ENCODE assay signal across 1 cellular context in genomic region chr13:112931028-112931934, GRCh38.
TF ChIP-seq lines count a peak whose summit lies in the region.

No MANE protein-coding gene starts in this region.

TF ChIP-seq in K562, 482 proteins besides CTCF, POLR2A, EP300 and RAD21 (continued from another document):
- TF ChIP-seq ZBTB40 (IDR thresholded peaks at IDR 0.05) (0 out of 2 replicates have a peak, but pooled peaks have one; percentile 41), ZBTB40 (CRISPR knock-in tag; IDR thresholded peaks at IDR 0.05) (no peak), ZNF717 (CRISPR knock-in tag; IDR thresholded peaks at IDR 0.05) (no peak), MNT (conservative IDR thresholded peaks at IDR 0.05) (peak; percentile 41 to 52; a peak in 3 of 4 replicates), ETV1 (tag; conservative IDR thresholded peaks at IDR 0.05; ENCODE audit: low read depth) (0 out of 2 replicates have a peak, but pooled peaks have one; percentile 36), PKNOX1 (IDR thresholded peaks at IDR 0.05) (0 out of 2 replicates have a peak, but pooled peaks have one; percentile 31), KLF1 (tag; IDR thresholded peaks at IDR 0.05) (no peak), CREB1 (IDR thresholded peaks at IDR 0.05) (peak; percentile 57; the same call in 1 of the 2 replicates), CREB1 (CRISPR knock-in tag; IDR thresholded peaks at IDR 0.05) (no peak), ATF1 (CRISPR knock-in tag; IDR thresholded peaks at IDR 0.05) (no peak), ATF1 (tag; IDR thresholded peaks at IDR 0.05) (0 out of 2 replicates have a peak, but pooled peaks have one; percentile 20), EGR1 (conservative IDR thresholded peaks at IDR 0.05) (no peak), RREB1 (CRISPR knock-in tag; IDR thresholded peaks at IDR 0.05) (no peak), RFX1 (IDR thresholded peaks at IDR 0.05) (peak; percentile 15; the same call in 1 of the 2 replicates), ESRRA (IDR thresholded peaks at IDR 0.05; ENCODE audit: borderline replicate concordance, low read depth) (peak; percentile 63; the same call in 1 of the 2 replicates), MYC (IDR thresholded peaks at IDR 0.05; ENCODE audit: low read depth, low read length) (0 out of 2 replicates have a peak, but pooled peaks have one; percentile 18), MYC (CRISPR knock-in tag; IDR thresholded peaks at IDR 0.05; ENCODE audit: borderline replicate concordance, low read depth) (no peak), HDAC1 (IDR thresholded peaks at IDR 0.05) (peak in 1 of 2 experiments; percentile 48; a peak in 1 of 4 replicates), GABPA (tag; conservative IDR thresholded peaks at IDR 0.05; ENCODE audit: low read depth) (peak; percentile 64), ZNF785 (CRISPR knock-in tag; IDR thresholded peaks at IDR 0.05) (no peak)
- TF ChIP-seq, protein P1, sequence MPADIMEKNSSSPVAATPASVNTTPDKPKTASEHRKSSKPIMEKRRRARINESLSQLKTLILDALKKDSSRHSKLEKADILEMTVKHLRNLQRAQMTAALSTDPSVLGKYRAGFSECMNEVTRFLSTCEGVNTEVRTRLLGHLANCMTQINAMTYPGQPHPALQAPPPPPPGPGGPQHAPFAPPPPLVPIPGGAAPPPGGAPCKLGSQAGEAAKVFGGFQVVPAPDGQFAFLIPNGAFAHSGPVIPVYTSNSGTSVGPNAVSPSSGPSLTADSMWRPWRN (IDR thresholded peaks at IDR 0.05; ENCODE audit: low read depth) = peak; percentile 65; the same call in 1 of the 2 replicates
- TF ChIP-seq, protein P2, sequence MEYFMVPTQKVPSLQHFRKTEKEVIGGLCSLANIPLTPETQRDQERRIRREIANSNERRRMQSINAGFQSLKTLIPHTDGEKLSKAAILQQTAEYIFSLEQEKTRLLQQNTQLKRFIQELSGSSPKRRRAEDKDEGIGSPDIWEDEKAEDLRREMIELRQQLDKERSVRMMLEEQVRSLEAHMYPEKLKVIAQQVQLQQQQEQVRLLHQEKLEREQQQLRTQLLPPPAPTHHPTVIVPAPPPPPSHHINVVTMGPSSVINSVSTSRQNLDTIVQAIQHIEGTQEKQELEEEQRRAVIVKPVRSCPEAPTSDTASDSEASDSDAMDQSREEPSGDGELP (CRISPR knock-in tag; IDR thresholded peaks at IDR 0.05; ENCODE audit: borderline replicate concordance) = peak; percentile 71
